ENCODE assay signal across 32 cellular contexts in the genomic region with DNA sequence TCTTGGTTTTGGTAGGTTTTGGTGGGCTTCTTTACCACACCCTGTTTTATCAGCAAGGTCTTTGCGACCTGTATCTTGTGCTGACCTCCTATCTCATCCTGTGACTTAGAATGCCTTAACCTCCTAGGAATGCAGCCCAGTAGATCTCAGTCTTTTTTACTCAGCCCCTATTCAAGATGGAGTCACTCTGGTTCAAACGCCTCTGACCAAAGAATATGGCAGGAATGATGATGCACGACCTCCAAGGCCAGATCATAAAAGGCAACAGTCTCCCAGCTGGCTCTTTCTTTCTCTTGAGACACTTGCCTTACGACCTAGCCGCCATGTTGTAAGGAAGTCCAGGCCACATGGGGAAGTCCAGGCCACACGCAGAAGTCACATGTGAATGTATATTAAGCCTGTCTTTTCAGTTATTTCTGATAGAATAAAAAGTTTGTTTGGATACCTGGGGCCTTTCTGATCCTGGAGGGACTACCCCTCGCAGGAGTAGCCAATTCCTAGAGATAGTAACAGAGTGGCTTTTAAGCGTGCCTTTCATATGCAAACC. TPM values are rescaled to one million over a fixed set of nuclear protein-coding genes. Genes with fewer than 3 reads are reported as not detected.
"Had no signal": no experiment of that assay in that cellular context is flagged by ENCODE, and none has a peak within 500 bp of the region (broad histone marks: within the 10 kb centered on the region; RNA-seq: fewer than 3 reads in every experiment).

No MANE protein-coding gene starts in this region.

- H3K4me3 ChIP-seq: neural progenitor cell, ovary, psoas muscle, skin epidermis, smooth muscle cell, spleen, suprapubic skin, testis, tibial artery, transverse colon, upper lobe of right lung, uterus had no signal

- H3K27me3 Mint-ChIP-seq: stimulated activated naive CD8-positive, alpha-beta T cell treated with anti-CD3 and anti-CD28 coated beads, Interleukin-15, amount 100 ng/mL, for 72 hours had no signal

- ATAC-seq: naive thymus-derived CD4-positive, alpha-beta T cell; natural killer cell; psoas muscle; right cardiac atrium; sciatic nerve; stimulated activated memory B cell treated with anti-CD40 and anti-IgM and Interleukin-4, amounts not matched to agents 10 μg/mL and 1 μg/mL and 100 μg/mL, for 72 hours; stimulated activated naive CD8-positive, alpha-beta T cell treated with anti-CD3 and anti-CD28 coated beads, Interleukin-15, amount 100 ng/mL, for 72 hours; stimulated activated naive CD8-positive, alpha-beta T cell treated with anti-CD3 and anti-CD28 coated beads, Interleukin-15, Interleukin-2, amounts not matched to agents 100 U/mL and 50 U/mL, for 24 hours; upper lobe of right lung had no signal

- H3K4me3 Mint-ChIP-seq: naive thymus-derived CD4-positive, alpha-beta T cell; natural killer cell; nephron; neural progenitor cell; stimulated activated memory B cell treated with anti-CD40 and anti-IgM and Interleukin-4, amounts not matched to agents 10 μg/mL and 1 μg/mL and 100 μg/mL, for 72 hours; stimulated activated naive CD8-positive, alpha-beta T cell treated with anti-CD3 and anti-CD28 coated beads, Interleukin-15, amount 100 ng/mL, for 72 hours; type B pancreatic cell had no signal

- H3K36me3 ChIP-seq: neural progenitor cell, ovary, spleen, suprapubic skin, tibial artery, transverse colon, upper lobe of right lung, uterus had no signal

- H3K9me3 ChIP-seq: ovary, psoas muscle, suprapubic skin, testis, tibial artery, transverse colon, upper lobe of right lung, uterus had no signal

- H3K4me1 Mint-ChIP-seq: naive thymus-derived CD4-positive, alpha-beta T cell; natural killer cell; nephron; neural progenitor cell; stimulated activated memory B cell treated with anti-CD40 and anti-IgM and Interleukin-4, amounts not matched to agents 10 μg/mL and 1 μg/mL and 100 μg/mL, for 72 hours; stimulated activated naive CD8-positive, alpha-beta T cell treated with anti-CD3 and anti-CD28 coated beads, Interleukin-15, amount 100 ng/mL, for 72 hours had no signal

- H3K9me3 Mint-ChIP-seq: natural killer cell, neural progenitor cell, type B pancreatic cell had no signal

- H2AFZ ChIP-seq: neural progenitor cell, parathyroid adenoma had no signal

- H3K4me2 ChIP-seq: neural progenitor cell, smooth muscle cell had no signal

- H3K27me3 ChIP-seq: neural progenitor cell, ovary, suprapubic skin, testis, transverse colon, upper lobe of right lung, uterus had no signal

- H3K27ac ChIP-seq: neural progenitor cell, ovary, parathyroid adenoma, psoas muscle, skin epidermis, spleen, suprapubic skin, testis, tibial artery, transverse colon, upper lobe of right lung, uterus had no signal

- DNase-seq: naive thymus-derived CD4-positive, alpha-beta T cell; natural killer cell; occipital lobe; ovary; psoas muscle; right cardiac atrium; spleen; stimulated activated CD4-positive, alpha-beta T cell treated with anti-CD3 and anti-CD28 coated beads, Interleukin-12 subunit alpha, Interleukin-12 subunit beta, amount 100 ng/mL, for 4 hours; stimulated activated CD4-positive, alpha-beta T cell treated with anti-CD3 and anti-CD28 coated beads, Interleukin-1b, Interleukin-23, amount 100 ng/mL, for 48 hours; stimulated activated CD4-positive, alpha-beta T cell treated with anti-CD3 and anti-CD28 coated beads, Interleukin-4, amount 100 ng/mL, for 1 hour; stimulated activated CD4-positive, alpha-beta T cell treated with anti-CD3 and anti-CD28 coated beads, Interleukin-4, amount 100 ng/mL, for 4 hours; stimulated activated CD8-positive, alpha-beta memory T cell treated with anti-CD3 and anti-CD28 coated beads, Interleukin-4, amount 100 ng/mL, for 48 hours; stimulated activated naive CD4-positive, alpha-beta T cell; stimulated activated naive CD8-positive, alpha-beta T cell treated with anti-CD3 and anti-CD28 coated beads, Interleukin-15, amount 100 ng/mL, for 72 hours; stimulated activated naive CD8-positive, alpha-beta T cell treated with anti-CD3 and anti-CD28 coated beads, Interleukin-15, Interleukin-2, amounts not matched to agents 100 U/mL and 50 U/mL, for 24 hours; substantia nigra; testis; tibial artery; transverse colon; upper lobe of right lung; uterus had no signal

- H3K4me1 ChIP-seq: neural progenitor cell, parathyroid adenoma, psoas muscle, spleen, suprapubic skin, testis, tibial artery, transverse colon, upper lobe of right lung, uterus had no signal

- H3K79me2 ChIP-seq: parathyroid adenoma had no signal

- H3K9ac ChIP-seq: neural progenitor cell, parathyroid adenoma had no signal

- H3K27ac Mint-ChIP-seq: naive thymus-derived CD4-positive, alpha-beta T cell; natural killer cell; nephron; neural progenitor cell; progenitor cell of endocrine pancreas; stimulated activated memory B cell treated with anti-CD40 and anti-IgM and Interleukin-4, amounts not matched to agents 10 μg/mL and 1 μg/mL and 100 μg/mL, for 72 hours; stimulated activated naive CD8-positive, alpha-beta T cell treated with anti-CD3 and anti-CD28 coated beads, Interleukin-15, amount 100 ng/mL, for 72 hours; type B pancreatic cell had no signal

- H3K36me3 Mint-ChIP-seq: natural killer cell; stimulated activated memory B cell treated with anti-CD40 and anti-IgM and Interleukin-4, amounts not matched to agents 10 μg/mL and 1 μg/mL and 100 μg/mL, for 72 hours had no signal

RNA-seq across cellular contexts. Expression of a gene that starts 10.5 kb away (rescaled TPM):
- total RNA-seq: natural killer cell, renal cortical epithelial cell had no signal

RNA-seq across cellular contexts. Expression of a gene that starts 32.2 kb away (rescaled TPM):
- total RNA-seq: naive thymus-derived CD4-positive, alpha-beta T cell; renal cortical epithelial cell had no signal
- polyA plus RNA-seq: naive thymus-derived CD4-positive, alpha-beta T cell; ovary; smooth muscle cell; spleen had no signal
